In the genomic region with DNA sequence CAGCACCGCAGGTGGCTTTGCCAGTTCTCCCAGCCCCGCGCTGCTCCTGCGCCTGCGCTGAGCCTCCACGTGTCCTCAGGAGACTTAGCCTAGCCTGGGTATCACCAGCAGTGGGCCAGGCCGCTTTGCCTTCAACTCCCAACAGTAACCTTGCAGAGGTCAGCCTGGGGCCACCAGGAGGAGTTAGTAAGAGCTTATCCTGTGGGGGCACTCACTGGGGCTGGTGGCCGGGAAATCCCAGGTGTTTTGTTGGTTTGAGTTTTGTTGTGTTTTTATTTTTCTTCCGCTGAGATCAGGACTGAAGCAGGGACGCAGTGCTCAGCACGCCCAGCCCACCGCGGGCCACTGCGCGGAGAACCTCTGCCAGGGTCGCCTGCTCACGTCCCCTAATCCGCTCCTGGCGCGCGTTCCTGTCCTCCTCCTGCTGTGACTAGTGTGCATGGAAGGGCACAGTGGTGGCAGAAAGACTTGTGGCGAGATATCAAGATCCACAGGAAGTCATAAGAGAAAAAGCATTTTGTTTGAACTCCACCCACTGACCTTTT, we compare ENCODE assay signal across 9 cellular contexts.
DNase-seq lines count a peak whose midpoint lies in the region; ATAC-seq, FAIRE-seq and TF ChIP-seq lines count a peak whose summit lies in the region.
"Had no signal": no experiment of that assay in that cellular context is flagged by ENCODE, and none has a peak within 500 bp of the region (broad histone marks: within the 10 kb centered on the region; RNA-seq: fewer than 3 reads in every experiment).

No MANE protein-coding gene starts in this region.

- H3K36me3 ChIP-seq in endothelial cell of umbilical vein (ENCODE audit: control insufficient read depth in 2 of 2, extremely low read depth in 1 of 2, insufficient read depth in 2 of 2, low read length in 2 of 2) = no peaks in the 10 kb centered on the region
- peaks cover 0 to 1% of the 10 kb centered on the region in 2 donors for H3K36me3 ChIP-seq in neuronal stem cell (replicated peaks in 1 of 2; ENCODE audit: control insufficient read depth in 2 of 2, insufficient read depth in 2 of 2, low read length in 2 of 2)
- no peaks in the 10 kb centered on the region for H3K36me3 ChIP-seq in tibial artery

- H3K23ac ChIP-seq in neuronal stem cell (ENCODE audit: low read depth, low read length, poor library complexity) = no peak overlapping the region

- no peaks in the 10 kb centered on the region for H3K79me1 ChIP-seq in neuronal stem cell (ENCODE audit: low read depth, low read length)

- peak; percentile 58 for ATAC-seq in activated CD8-positive, alpha-beta T cell treated with anti-CD3 and anti-CD28 coated beads, Interleukin-2, amount 10 ng/mL, durations not matched to agents 7 days and 5 days
- no peak for ATAC-seq in GM19023 (IDR thresholded peaks at IDR 0.05; ENCODE audit: unreplicated experiment)

- H3K27ac ChIP-seq in endothelial cell of umbilical vein (ENCODE audit: insufficient read depth, low read depth, low read length) (peak overlapping the region; percentile 25), neuronal stem cell (replicated peaks; ENCODE audit: low read length) (peak overlapping the region; percentile 83), tibial artery (peak overlapping the region; percentile 67 to 82)

- no CpG with 5 or more reads among the region's 22 CpGs for WGBS in neuronal stem cell (ENCODE audit: extremely low coverage in 2 of 2, insufficient read length in 2 of 2, insufficient replicate concordance in 1 of 2), 2 donors

- intact Hi-C loops in endothelial cell of umbilical vein (cut with micrococcal nuclease) = loop anchor here (2.0 kb wide), 1 partner anchor 112 kb away; no protein-coding TSS in a partner anchor
- intact Hi-C loops in tibial artery (cut with DNase I; ENCODE audit: low total_unique reads) = no loop called here

- H3K18ac ChIP-seq in neuronal stem cell (ENCODE audit: low read length) = peak overlapping the region; percentile 76

- POLR2A ChIA-PET in activated CD8-positive, alpha-beta T cell treated with anti-CD3 and anti-CD28 coated beads, Interleukin-2, amount 10 ng/mL, durations not matched to agents 7 days and 5 days (lab: Charles Lee) = interaction anchor here (1.0 kb wide), 2 partner anchors 64 to 66 kb away, joined by 3 read pairs; no protein-coding TSS in a partner anchor
- POLR2A ChIA-PET in endothelial cell of umbilical vein (lab: Charles Lee) = no interaction called here

- H2AK5ac ChIP-seq in neuronal stem cell (ENCODE audit: low read depth, low read length) = no peak overlapping the region

- no peaks in the 10 kb centered on the region for H3K79me2 ChIP-seq in endothelial cell of umbilical vein (ENCODE audit: control insufficient read depth, insufficient read depth, low read length)

- peaks cover 38% of the 10 kb centered on the region for H3K4me1 Mint-ChIP-seq in activated CD8-positive, alpha-beta T cell treated with anti-CD3 and anti-CD28 coated beads, Interleukin-2, amount 10 ng/mL, durations not matched to agents 7 days and 5 days (ENCODE audit: low read depth)

- H2BK5ac ChIP-seq in neuronal stem cell (ENCODE audit: low read length) = no peak overlapping the region

- TF ChIP-seq CTCF in endothelial cell of umbilical vein (IDR thresholded peaks at IDR 0.05; ENCODE audit: extremely low read depth in 1 of 2, insufficient read depth in 1 of 2, low read depth in 1 of 2, low read length in 2 of 2) (no peak), tibial artery (IDR thresholded peaks at IDR 0.05) (no peak)

- H2AFZ ChIP-seq in endothelial cell of umbilical vein (ENCODE audit: low read depth, low read length) (peak overlapping the region; percentile 89), neuronal stem cell (ENCODE audit: low read length) (peak overlapping the region; percentile 90)

- H3K27me3 Mint-ChIP-seq in activated CD8-positive, alpha-beta T cell treated with anti-CD3 and anti-CD28 coated beads, Interleukin-2, amount 10 ng/mL, durations not matched to agents 7 days and 5 days (ENCODE audit: low read depth) = peaks cover 2% of the 10 kb centered on the region

- dilution Hi-C loops in endothelial cell of umbilical vein (cut with MboI; ENCODE audit: extremely low pct_ligation_motif_present, low sequenced_read_pairs) = no loop called here

- no peak overlapping the region for H4K8ac ChIP-seq in neuronal stem cell (ENCODE audit: low read depth, low read length)

- H3K9me3 ChIP-seq in endothelial cell of umbilical vein (replicated peaks; ENCODE audit: control insufficient read depth, insufficient read depth, low read length) = no peaks in the 10 kb centered on the region
- H3K9me3 ChIP-seq in neuronal stem cell (replicated peaks in 1 of 2; ENCODE audit: control insufficient read depth in 2 of 2, insufficient read depth in 1 of 2, low read depth in 1 of 2, low read length in 2 of 2) = peaks cover 0 to 2% of the 10 kb centered on the region in 2 donors
- H3K9me3 ChIP-seq in tibial artery = no peaks in the 10 kb centered on the region

- H3K4me3 ChIP-seq in endothelial cell of umbilical vein (replicated peaks in 1 of 3; ENCODE audit: insufficient read depth in 1 of 3, low read depth in 1 of 3, low read length in 3 of 3) = peak overlapping the region in 2 of 3 experiments; percentile 7 to 39
- peak overlapping the region in 1 of 2 donors; percentile 39 for H3K4me3 ChIP-seq in neuronal stem cell (ENCODE audit: low read length in 2 of 2)
- peak overlapping the region; percentile 38 to 44 for H3K4me3 ChIP-seq in tibial artery

- H4K20me1 ChIP-seq in endothelial cell of umbilical vein (replicated peaks; ENCODE audit: control insufficient read depth, extremely low read depth, insufficient read depth, low read length) = no peaks in the 10 kb centered on the region

- no peak overlapping the region for H2BK120ac ChIP-seq in neuronal stem cell (ENCODE audit: low read depth, low read length)

- no peak overlapping the region for H2BK12ac ChIP-seq in neuronal stem cell (ENCODE audit: low read length)

- H3K4ac ChIP-seq in neuronal stem cell (ENCODE audit: low read length) = no peak overlapping the region

- TF ChIP-seq POLR2A in endothelial cell of umbilical vein (IDR thresholded peaks at IDR 0.05; ENCODE audit: low read depth, low read length) (no peak), GM12892 (IDR thresholded peaks at IDR 0.05; ENCODE audit: low read depth, low read length) (no peak)

- no peaks in the 10 kb centered on the region for H3K9me3 Mint-ChIP-seq in activated CD8-positive, alpha-beta T cell treated with anti-CD3 and anti-CD28 coated beads, Interleukin-2, amount 10 ng/mL, durations not matched to agents 7 days and 5 days (ENCODE audit: insufficient read depth)

- CTCF ChIA-PET in activated CD8-positive, alpha-beta T cell treated with anti-CD3 and anti-CD28 coated beads, Interleukin-2, amount 10 ng/mL, durations not matched to agents 7 days and 5 days (lab: Charles Lee) = interaction anchor here (0.6 kb wide), 1 partner anchor 9 kb away, joined by 3 read pairs; no protein-coding TSS in a partner anchor
- CTCF ChIA-PET in endothelial cell of umbilical vein (lab: Charles Lee) = interaction anchor here (0.9 kb wide), 1 partner anchor 46 kb away, joined by 3 read pairs; no protein-coding TSS in a partner anchor

- no TSS peak for BruUV-seq in endothelial cell of umbilical vein (replicated peaks; lab: Mats Ljungman, UMichigan)

- H3K4me2 ChIP-seq in endothelial cell of umbilical vein (ENCODE audit: insufficient read depth, low read length) = peak overlapping the region; percentile 77
- no peak overlapping the region for H3K4me2 ChIP-seq in neuronal stem cell (ENCODE audit: insufficient read depth, low read length, poor library complexity, severe bottlenecking)

- H3K36me3 Mint-ChIP-seq in activated CD8-positive, alpha-beta T cell treated with anti-CD3 and anti-CD28 coated beads, Interleukin-2, amount 10 ng/mL, durations not matched to agents 7 days and 5 days (ENCODE audit: low read depth) = no peaks in the 10 kb centered on the region

- FAIRE-seq in endothelial cell of umbilical vein (lab: Jason Lieb, UNC) = no peak
- no peak for FAIRE-seq in GM12892 (lab: Jason Lieb, UNC)
- FAIRE-seq: keratinocyte had no signal

- peaks cover 0 to 3% of the 10 kb centered on the region in 2 experiments for H3K27me3 ChIP-seq in endothelial cell of umbilical vein (ENCODE audit: control insufficient read depth in 2 of 2, insufficient read depth in 2 of 2, low read length in 2 of 2)
- H3K27me3 ChIP-seq in neuronal stem cell (ENCODE audit: control insufficient read depth in 3 of 3, insufficient read depth in 3 of 3, low read depth in 1 of 3, low read length in 3 of 3) = no peaks in the 10 kb centered on the region
- no peaks in the 10 kb centered on the region for H3K27me3 ChIP-seq in tibial artery

- DNase-seq in NCI-H146 treated with DMSO at 0.1 percent for 48 hours (lab: John Stamatoyannopoulos, UW; ENCODE audit: unreplicated experiment) = peak; percentile 78
- DNase-seq in activated CD8-positive, alpha-beta T cell treated with anti-CD3 and anti-CD28 coated beads, Interleukin-2, amount 10 ng/mL, durations not matched to agents 7 days and 5 days = peak; percentile 38
- DNase-seq in endothelial cell of umbilical vein (ENCODE audit: low read depth, low spot score) = no peak
- peak; percentile 26 for DNase-seq in neuronal stem cell (ENCODE audit: low spot score)
- DNase-seq in tibial artery = peak; percentile 28 to 75
- no peak for DNase-seq in 8988T
- DNase-seq in GM12892 (ENCODE audit: insufficient read length) = no peak

- no peaks in the 10 kb centered on the region for H3K9me1 ChIP-seq in endothelial cell of umbilical vein (replicated peaks; ENCODE audit: control insufficient read depth, extremely low read depth, insufficient read depth, low read length)

- H3K4me3 Mint-ChIP-seq in activated CD8-positive, alpha-beta T cell treated with anti-CD3 and anti-CD28 coated beads, Interleukin-2, amount 10 ng/mL, durations not matched to agents 7 days and 5 days = peak overlapping the region; percentile 53

- H3K9ac ChIP-seq in endothelial cell of umbilical vein (replicated peaks; ENCODE audit: extremely low read depth, insufficient read depth, low read length) (peak overlapping the region; percentile 46), neuronal stem cell (ENCODE audit: low read depth, low read length, poor library complexity) (no peak overlapping the region)

- H3K27ac Mint-ChIP-seq in activated CD8-positive, alpha-beta T cell treated with anti-CD3 and anti-CD28 coated beads, Interleukin-2, amount 10 ng/mL, durations not matched to agents 7 days and 5 days = peak overlapping the region; percentile 88

- H4K91ac ChIP-seq in neuronal stem cell (ENCODE audit: low read depth, low read length, poor library complexity) = no peak overlapping the region

- H3K4me1 ChIP-seq in endothelial cell of umbilical vein (ENCODE audit: control insufficient read depth, extremely low read depth, insufficient read depth, low read length) = peaks cover 14% of the 10 kb centered on the region
- peaks cover 14 to 27% of the 10 kb centered on the region in 2 donors for H3K4me1 ChIP-seq in neuronal stem cell (ENCODE audit: control insufficient read depth in 2 of 2, insufficient read depth in 1 of 2, low read depth in 1 of 2, low read length in 2 of 2)
- peaks cover 0 to 22% (median 8%) of the 10 kb centered on the region in 4 donors for H3K4me1 ChIP-seq in tibial artery

- H2BK15ac ChIP-seq in neuronal stem cell (ENCODE audit: low read length) = no peak overlapping the region

- no peak overlapping the region for H3K14ac ChIP-seq in neuronal stem cell (ENCODE audit: low read length)

TF ChIP-seq in endothelial cell of umbilical vein, 7 proteins besides CTCF, POLR2A, EP300 and RAD21 (continues in another document):
- no peak for TF ChIP-seq GATA2 (IDR thresholded peaks at IDR 0.05; ENCODE audit: insufficient read depth, insufficient read length, low read depth, low read length)

Comparison
In these comparisons a context has a peak if more than half of its experiments do, and no peak if none do; other contexts are left out.
1. DNase-seq: peak in NCI-H146 treated with DMSO at 0.1 percent for 48 hours (single experiment), activated CD8-positive, alpha-beta T cell treated with anti-CD3 and anti-CD28 coated beads, Interleukin-2, amount 10 ng/mL, durations not matched to agents 7 days and 5 days (single experiment), neuronal stem cell (single experiment) and tibial artery (2 of 2); none in endothelial cell of umbilical vein (single experiment), 8988T (single experiment) and GM12892 (single experiment).
2. H3K27ac ChIP-seq: peak in every context shown above with its lines; median percentile 83 in neuronal stem cell; 74 in tibial artery; 25 in endothelial cell of umbilical vein.